1 cellular context compared by ENCODE assay signal in genomic region chr15:45036812-45037781, GRCh38.
TF ChIP-seq lines count a peak whose summit lies in the region.
"Not testable (repeated sequence)": the region's sequence is repeated elsewhere in the genome, so short reads cannot be mapped to it uniquely, and the experiment has no call there.

No MANE protein-coding gene starts in this region.

TF ChIP-seq in HepG2, 621 proteins besides CTCF, POLR2A, EP300 and RAD21 (continued from another document):
- peak; percentile 64 for TF ChIP-seq GATAD1 (CRISPR knock-in tag; IDR thresholded peaks at IDR 0.05)
- 0 out of 2 replicates have a peak, but pooled peaks have one; percentile 47 for TF ChIP-seq MXD4 (CRISPR knock-in tag; IDR thresholded peaks at IDR 0.05)
- TF ChIP-seq ZFP1 (CRISPR knock-in tag; IDR thresholded peaks at IDR 0.05) = 0 out of 2 replicates have a peak, but pooled peaks have one; percentile 47
- TF ChIP-seq ARID3A (IDR thresholded peaks at IDR 0.05; ENCODE audit: low read depth, low read length) = 0 out of 2 replicates have a peak, but pooled peaks have one; percentile 61
- TF ChIP-seq AKAP8 (CRISPR knock-in tag; IDR thresholded peaks at IDR 0.05) = 0 out of 2 replicates have a peak, but pooled peaks have one; percentile 27
- TF ChIP-seq HDAC2 (CRISPR knock-in tag; IDR thresholded peaks at IDR 0.05) = peak; percentile 35; the same call in 1 of the 2 replicates
- peak; percentile 82 for TF ChIP-seq SALL1 (CRISPR knock-in tag; IDR thresholded peaks at IDR 0.05)
- TF ChIP-seq TFDP1 (CRISPR knock-in tag; IDR thresholded peaks at IDR 0.05; ENCODE audit: borderline replicate concordance) = 0 out of 2 replicates have a peak, but pooled peaks have one; percentile 17
- TF ChIP-seq AHR (CRISPR knock-in tag; IDR thresholded peaks at IDR 0.05) = peak; percentile 56; the same call in 1 of the 2 replicates
- TF ChIP-seq RXRB (CRISPR knock-in tag; IDR thresholded peaks at IDR 0.05; ENCODE audit: borderline replicate concordance) = peak; percentile 62; the same call in 1 of the 2 replicates
- TF ChIP-seq ELF3 (CRISPR knock-in tag; IDR thresholded peaks at IDR 0.05) = 0 out of 2 replicates have a peak, but pooled peaks have one; percentile 34
- peak; percentile 66 for TF ChIP-seq POGZ (CRISPR knock-in tag; IDR thresholded peaks at IDR 0.05)
- peak; percentile 64 for TF ChIP-seq ZNF629 (CRISPR knock-in tag; conservative IDR thresholded peaks at IDR 0.05)
- peak; percentile 46; the same call in 1 of the 2 replicates for TF ChIP-seq GFI1 (CRISPR knock-in tag; IDR thresholded peaks at IDR 0.05; ENCODE audit: borderline replicate concordance)
- TF ChIP-seq ERF (CRISPR knock-in tag; IDR thresholded peaks at IDR 0.05) = peak; percentile 77; the same call in 1 of the 2 replicates
- 0 out of 2 replicates have a peak, but pooled peaks have one; percentile 20 for TF ChIP-seq RBFOX2 (IDR thresholded peaks at IDR 0.05; ENCODE audit: low read depth, low read length)
- peak; percentile 61; the same call in 1 of the 2 replicates for TF ChIP-seq ZKSCAN8 (CRISPR knock-in tag; IDR thresholded peaks at IDR 0.05; ENCODE audit: borderline replicate concordance)
- TF ChIP-seq NR2F6 (IDR thresholded peaks at IDR 0.05) = peak; percentile 54; the same call in 1 of the 2 replicates
- peak; percentile 28; the same call in 1 of the 2 replicates for TF ChIP-seq NR2F6 (CRISPR knock-in tag; IDR thresholded peaks at IDR 0.05)
- peak; percentile 60 for TF ChIP-seq THAP11 (CRISPR knock-in tag; IDR thresholded peaks at IDR 0.05)
- peak; percentile 48; the same call in 1 of the 2 replicates for TF ChIP-seq HNF1B (CRISPR knock-in tag; IDR thresholded peaks at IDR 0.05)
- not testable (repeated sequence) for TF ChIP-seq FOXA1, SOX6 (IDR thresholded peaks at IDR 0.05)
- TF ChIP-seq FOXA1 (CRISPR knock-in tag; IDR thresholded peaks at IDR 0.05) = peak; percentile 82
- TF ChIP-seq SOX6 (CRISPR knock-in tag; IDR thresholded peaks at IDR 0.05) = peak; percentile 75; the same call in 1 of the 2 replicates
- TF ChIP-seq ZNF121 (CRISPR knock-in tag; IDR thresholded peaks at IDR 0.05) = 0 out of 2 replicates have a peak, but pooled peaks have one; percentile 18
